In genomic region chr5:38168029-38168428, GRCh38 we compare ENCODE assay signal across 18 cellular contexts.
"Had no signal": no experiment of that assay in that cellular context is flagged by ENCODE, and none has a peak within 500 bp of the region (broad histone marks: within the 10 kb centered on the region; RNA-seq: fewer than 3 reads in every experiment).

No MANE protein-coding gene starts in this region.

- H3K27ac ChIP-seq: epithelial cell of prostate, esophagus muscularis mucosa, gastroesophageal sphincter, ovary, skin epidermis had no signal

- H3K4me3 ChIP-seq: esophagus muscularis mucosa, gastroesophageal sphincter, mucosa of descending colon, ovary, skin epidermis had no signal

- H3K4me1 ChIP-seq: esophagus muscularis mucosa, gastroesophageal sphincter had no signal

- DNase-seq: cerebellar nuclear complex; effector memory CD8-positive, alpha-beta T cell; immature natural killer cell; kidney; left colon; mammary epithelial cell; mucosa of descending colon; naive thymus-derived CD8-positive, alpha-beta T cell; nucleus accumbens; ovary; stimulated activated CD4-positive, alpha-beta T cell treated with anti-CD3 and anti-CD28 coated beads, Interleukin-2, amount 100 ng/mL, for 24 hours; stimulated activated naive CD4-positive, alpha-beta T cell treated with Interleukin-2 at 50 U/mL for 16 hours had no signal

- H3K36me3 ChIP-seq: esophagus muscularis mucosa, gastroesophageal sphincter, ovary had no signal

- H3K27me3 ChIP-seq: esophagus muscularis mucosa, gastroesophageal sphincter, ovary had no signal

- FAIRE-seq: colon, kidney had no signal

- ATAC-seq: effector memory CD8-positive, alpha-beta T cell; gastroesophageal sphincter; left colon; mucosa of descending colon; naive thymus-derived CD8-positive, alpha-beta T cell; sciatic nerve had no signal

- H3K9me3 ChIP-seq: esophagus muscularis mucosa, gastroesophageal sphincter, mucosa of descending colon, ovary had no signal
